1 cellular context compared by ENCODE assay signal in the genomic region with DNA sequence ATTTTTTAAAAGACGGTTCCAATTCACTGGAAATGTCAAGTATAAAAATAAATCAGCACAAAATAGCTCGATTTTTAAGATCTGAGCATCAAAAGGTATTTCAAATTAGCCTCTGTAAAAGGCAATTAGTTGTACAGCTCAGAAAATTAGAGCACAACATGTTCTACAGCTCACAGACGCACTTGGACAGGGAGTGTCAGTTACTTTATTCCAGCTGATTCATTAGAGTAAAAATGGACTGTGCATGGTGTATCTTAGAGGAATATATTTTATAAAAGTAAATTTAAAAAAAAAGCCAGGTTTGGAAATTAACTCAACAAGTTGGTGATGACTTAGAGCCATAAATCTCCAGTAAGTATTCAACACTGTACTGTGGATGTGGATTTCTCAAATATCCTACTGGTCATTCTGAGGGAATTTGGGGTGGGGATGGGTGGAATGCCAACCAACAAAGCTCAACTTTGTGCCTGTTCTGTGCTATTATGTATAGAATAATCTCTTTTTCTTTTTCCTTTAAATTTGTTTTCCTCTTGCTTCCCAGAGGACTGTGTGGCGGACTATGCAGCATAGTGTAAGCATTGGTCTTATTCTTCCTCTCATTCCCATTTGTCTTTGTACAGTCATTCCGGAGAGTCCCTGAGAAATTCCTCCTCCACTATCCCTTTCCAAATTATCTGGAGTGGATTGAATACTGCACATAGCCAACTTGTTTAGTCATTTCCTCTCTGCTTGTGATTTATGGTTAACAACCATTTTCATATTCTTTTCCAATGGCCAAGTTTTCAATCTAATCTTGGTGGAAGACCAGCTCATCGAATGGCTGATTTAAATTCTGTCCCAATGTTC.
TF ChIP-seq lines count a peak whose summit lies in the region.

No MANE protein-coding gene starts in this region.

TF ChIP-seq in SK-N-SH, 30 proteins besides CTCF, POLR2A, EP300 and RAD21 (continued from another document):
- no peak for TF ChIP-seq MEF2A (IDR thresholded peaks at IDR 0.05; ENCODE audit: borderline replicate concordance, low read depth)
- TF ChIP-seq FOXM1 (IDR thresholded peaks at IDR 0.05; ENCODE audit: low read depth): peak; percentile 82
- TF ChIP-seq GATA2 (CRISPR knock-in tag; IDR thresholded peaks at IDR 0.05): no peak
- TF ChIP-seq, protein P1, sequence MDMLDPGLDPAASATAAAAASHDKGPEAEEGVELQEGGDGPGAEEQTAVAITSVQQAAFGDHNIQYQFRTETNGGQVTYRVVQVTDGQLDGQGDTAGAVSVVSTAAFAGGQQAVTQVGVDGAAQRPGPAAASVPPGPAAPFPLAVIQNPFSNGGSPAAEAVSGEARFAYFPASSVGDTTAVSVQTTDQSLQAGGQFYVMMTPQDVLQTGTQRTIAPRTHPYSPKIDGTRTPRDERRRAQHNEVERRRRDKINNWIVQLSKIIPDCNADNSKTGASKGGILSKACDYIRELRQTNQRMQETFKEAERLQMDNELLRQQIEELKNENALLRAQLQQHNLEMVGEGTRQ (IDR thresholded peaks at IDR 0.05; ENCODE audit: borderline replicate concordance, low read depth, low read length): no peak
- TF ChIP-seq, protein P2, sequence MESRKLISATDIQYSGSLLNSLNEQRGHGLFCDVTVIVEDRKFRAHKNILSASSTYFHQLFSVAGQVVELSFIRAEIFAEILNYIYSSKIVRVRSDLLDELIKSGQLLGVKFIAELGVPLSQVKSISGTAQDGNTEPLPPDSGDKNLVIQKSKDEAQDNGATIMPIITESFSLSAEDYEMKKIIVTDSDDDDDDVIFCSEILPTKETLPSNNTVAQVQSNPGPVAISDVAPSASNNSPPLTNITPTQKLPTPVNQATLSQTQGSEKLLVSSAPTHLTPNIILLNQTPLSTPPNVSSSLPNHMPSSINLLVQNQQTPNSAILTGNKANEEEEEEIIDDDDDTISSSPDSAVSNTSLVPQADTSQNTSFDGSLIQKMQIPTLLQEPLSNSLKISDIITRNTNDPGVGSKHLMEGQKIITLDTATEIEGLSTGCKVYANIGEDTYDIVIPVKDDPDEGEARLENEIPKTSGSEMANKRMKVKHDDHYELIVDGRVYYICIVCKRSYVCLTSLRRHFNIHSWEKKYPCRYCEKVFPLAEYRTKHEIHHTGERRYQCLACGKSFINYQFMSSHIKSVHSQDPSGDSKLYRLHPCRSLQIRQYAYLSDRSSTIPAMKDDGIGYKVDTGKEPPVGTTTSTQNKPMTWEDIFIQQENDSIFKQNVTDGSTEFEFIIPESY (IDR thresholded peaks at IDR 0.05; ENCODE audit: borderline replicate concordance, low read depth): peak; percentile 73; the same call in 1 of the 2 replicates
- TF ChIP-seq, protein P3, sequence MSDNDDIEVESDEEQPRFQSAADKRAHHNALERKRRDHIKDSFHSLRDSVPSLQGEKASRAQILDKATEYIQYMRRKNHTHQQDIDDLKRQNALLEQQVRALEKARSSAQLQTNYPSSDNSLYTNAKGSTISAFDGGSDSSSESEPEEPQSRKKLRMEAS (IDR thresholded peaks at IDR 0.05; ENCODE audit: low read depth): peak; percentile 14; the same call in 1 of the 2 replicates
- TF ChIP-seq, protein P4, sequence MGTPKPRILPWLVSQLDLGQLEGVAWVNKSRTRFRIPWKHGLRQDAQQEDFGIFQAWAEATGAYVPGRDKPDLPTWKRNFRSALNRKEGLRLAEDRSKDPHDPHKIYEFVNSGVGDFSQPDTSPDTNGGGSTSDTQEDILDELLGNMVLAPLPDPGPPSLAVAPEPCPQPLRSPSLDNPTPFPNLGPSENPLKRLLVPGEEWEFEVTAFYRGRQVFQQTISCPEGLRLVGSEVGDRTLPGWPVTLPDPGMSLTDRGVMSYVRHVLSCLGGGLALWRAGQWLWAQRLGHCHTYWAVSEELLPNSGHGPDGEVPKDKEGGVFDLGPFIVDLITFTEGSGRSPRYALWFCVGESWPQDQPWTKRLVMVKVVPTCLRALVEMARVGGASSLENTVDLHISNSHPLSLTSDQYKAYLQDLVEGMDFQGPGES (IDR thresholded peaks at IDR 0.05; ENCODE audit: low read depth, low read length): no peak
- TF ChIP-seq SMC3 (IDR thresholded peaks at IDR 0.05; ENCODE audit: low read depth, low read length): no peak
- TF ChIP-seq NFIC (IDR thresholded peaks at IDR 0.05; ENCODE audit: borderline replicate concordance): peak; percentile 89
- peak; percentile 71; the same call in 1 of the 2 replicates for TF ChIP-seq RXRA (IDR thresholded peaks at IDR 0.05; ENCODE audit: borderline replicate concordance, low read depth)
- peak; percentile 40; the same call in 1 of the 2 replicates for TF ChIP-seq TAF1 (IDR thresholded peaks at IDR 0.05; ENCODE audit: borderline replicate concordance, low read depth, low read length)
- TF ChIP-seq RFX5 (IDR thresholded peaks at IDR 0.05; ENCODE audit: low read length): no peak
- TF ChIP-seq GABPA (IDR thresholded peaks at IDR 0.05; ENCODE audit: low read depth): 0 out of 2 replicates have a peak, but pooled peaks have one; percentile 18
- TF ChIP-seq, protein P5, sequence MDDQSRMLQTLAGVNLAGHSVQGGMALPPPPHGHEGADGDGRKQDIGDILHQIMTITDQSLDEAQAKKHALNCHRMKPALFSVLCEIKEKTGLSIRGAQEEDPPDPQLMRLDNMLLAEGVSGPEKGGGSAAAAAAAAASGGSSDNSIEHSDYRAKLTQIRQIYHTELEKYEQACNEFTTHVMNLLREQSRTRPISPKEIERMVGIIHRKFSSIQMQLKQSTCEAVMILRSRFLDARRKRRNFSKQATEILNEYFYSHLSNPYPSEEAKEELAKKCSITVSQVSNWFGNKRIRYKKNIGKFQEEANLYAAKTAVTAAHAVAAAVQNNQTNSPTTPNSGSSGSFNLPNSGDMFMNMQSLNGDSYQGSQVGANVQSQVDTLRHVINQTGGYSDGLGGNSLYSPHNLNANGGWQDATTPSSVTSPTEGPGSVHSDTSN (IDR thresholded peaks at IDR 0.05): peak; percentile 91
TF ChIP-seq in SK-N-SH: peak in this region for 16.
